Comparison of ENCODE assay signal across 18 cellular contexts in the genomic region with DNA sequence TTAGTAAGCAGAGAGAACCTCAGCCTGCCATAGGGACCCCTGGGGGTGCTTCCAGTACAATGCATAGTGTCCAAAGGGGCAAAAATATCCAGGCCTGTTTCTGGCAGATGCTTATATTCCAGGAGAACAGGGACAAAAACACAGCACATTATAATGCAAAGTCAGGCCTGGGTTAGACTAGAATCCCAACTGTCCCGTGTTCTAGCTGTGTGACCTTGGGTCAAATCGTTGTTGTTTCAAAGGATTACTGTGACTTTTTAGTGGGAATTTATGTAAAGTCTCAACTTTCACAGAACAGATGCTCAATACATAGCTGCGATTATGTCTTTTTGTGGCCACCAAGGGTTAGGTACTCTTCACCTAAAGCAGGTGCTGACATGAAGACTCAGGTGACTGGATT.
DNase-seq lines count a peak whose midpoint lies in the region; ATAC-seq, FAIRE-seq and TF ChIP-seq lines count a peak whose summit lies in the region.
"Had no signal": no experiment of that assay in that cellular context is flagged by ENCODE, and none has a peak within 500 bp of the region (broad histone marks: within the 10 kb centered on the region; RNA-seq: fewer than 3 reads in every experiment).

No MANE protein-coding gene starts in this region.

- POLR2A ChIA-PET in HepG2 (lab: Yijun Ruan, JAX): no interaction called here

- TF ChIP-seq CTCF in HepG2 (CRISPR knock-in tag; IDR thresholded peaks at IDR 0.05) (no peak), right lobe of liver (IDR thresholded peaks at IDR 0.05) (no peak), dorsolateral prefrontal cortex (IDR thresholded peaks at IDR 0.05 in 54 of 56, conservative IDR thresholded peaks at IDR 0.05 in 2 of 56; ENCODE audit: low read depth in 1 of 56, partially characterized antibody in 56 of 56) (no peak), nephron progenitor cell (IDR thresholded peaks at IDR 0.05) (no peak), omental fat pad (IDR thresholded peaks at IDR 0.05) (no peak)

- H3K36me3 ChIP-seq in HepG2 (replicated peaks in 1 of 2; ENCODE audit: control insufficient read depth in 1 of 2, insufficient read depth in 2 of 2, low read length in 2 of 2) (peaks cover 0 to 1% of the 10 kb centered on the region in 2 experiments; a peak in 1 of 5 replicates), right lobe of liver (no peaks in the 10 kb centered on the region)

- FAIRE-seq in HepG2 (lab: Jason Lieb, UNC): peak; percentile 58
- FAIRE-seq: H54 had no signal

- H3K4me2 ChIP-seq in HepG2 (ENCODE audit: low read depth, low read length): no peak overlapping the region
- H3K4me2 ChIP-seq: GM23338 had no signal

- H3K4me3 ChIP-seq in HepG2 (replicated peaks in 1 of 3; ENCODE audit: insufficient read depth in 1 of 3, low read depth in 2 of 3, low read length in 3 of 3) (no peak overlapping the region), right lobe of liver (no peak overlapping the region), dorsolateral prefrontal cortex (no peak overlapping the region)
- H3K4me3 ChIP-seq: GM23338 had no signal

- no peak overlapping the region for H2AFZ ChIP-seq in HepG2 (ENCODE audit: low read length)
- H2AFZ ChIP-seq: GM23338 had no signal

- no peaks in the 10 kb centered on the region for H3K27me3 Mint-ChIP-seq in nephron progenitor cell (ENCODE audit: low read depth, poor library complexity)
- H3K27me3 Mint-ChIP-seq: CD8-positive, alpha-beta memory T cell had no signal

- WGBS in HepG2 (ENCODE audit: low lambda C conversion rate): 39% methylated on average over 3 of the region's 3 CpGs
- 100% methylated on average over 3 of the region's 3 CpGs for WGBS in right lobe of liver (ENCODE audit: insufficient coverage, low coverage, low lambda C conversion rate, missing lambda C conversion rate)

- no peak overlapping the region for H3K9ac ChIP-seq in HepG2 (ENCODE audit: insufficient read depth, low read depth, low read length)

- peaks cover 30% of the 10 kb centered on the region for H3K9me3 Mint-ChIP-seq in nephron progenitor cell

- DNase-seq in HepG2 (ENCODE audit: low spot score) (peak; percentile 49), right lobe of liver (no peak), dorsolateral prefrontal cortex (no peak), nephron progenitor cell (no peak), NCI-H2107 (lab: John Stamatoyannopoulos, UW) (no peak), AML-193 (lab: John Stamatoyannopoulos, UW) (no peak), omental fat pad (ENCODE audit: low spot score) (no peak)
- DNase-seq: BE2C; C1 segment of cervical spinal cord; CD4-positive, CD25-positive, alpha-beta regulatory T cell; CD8-positive, alpha-beta memory T cell; COR-L47; DMS 273 treated with DMSO at 0.1 percent for 48 hours; DMS53; GF-D8; HCEC 1CT had no signal

- H3K79me2 ChIP-seq in HepG2 (ENCODE audit: insufficient read depth, low read length): no peaks in the 10 kb centered on the region

- in situ Hi-C loops in HepG2 (cut with HindIII; ENCODE audit: extremely low pct_ligation_motif_present, low pct_unique_long_range_greater_than_20kb): no loop called here

- no peak for TF ChIP-seq POLR2A in HepG2 (IDR thresholded peaks at IDR 0.05; ENCODE audit: insufficient read depth in 1 of 2, low read depth in 2 of 2, low read length in 2 of 2)
- no peak for TF ChIP-seq POLR2A in right lobe of liver (IDR thresholded peaks at IDR 0.05)

- TF ChIP-seq RAD21 in HepG2 (CRISPR knock-in tag; IDR thresholded peaks at IDR 0.05): no peak

- peak overlapping the region; percentile 73 for H3K27ac Mint-ChIP-seq in nephron progenitor cell
- H3K27ac Mint-ChIP-seq: CD4-positive, CD25-positive, alpha-beta regulatory T cell; CD8-positive, alpha-beta memory T cell; GM23338 had no signal

- BruUV-seq in HepG2 (replicated peaks; lab: Mats Ljungman, UMichigan): no TSS peak

- H3K9me3 ChIP-seq in HepG2 (ENCODE audit: low read length): peaks cover 17% of the 10 kb centered on the region
- no peaks in the 10 kb centered on the region for H3K9me3 ChIP-seq in right lobe of liver
- H3K9me3 ChIP-seq: BE2C had no signal

- H3K4me3 Mint-ChIP-seq in nephron progenitor cell: no peak overlapping the region
- H3K4me3 Mint-ChIP-seq: CD4-positive, CD25-positive, alpha-beta regulatory T cell; CD8-positive, alpha-beta memory T cell; GM23338 had no signal

- peaks cover 39% of the 10 kb centered on the region for H3K36me3 Mint-ChIP-seq in nephron progenitor cell (ENCODE audit: low read depth)
- H3K36me3 Mint-ChIP-seq: CD4-positive, CD25-positive, alpha-beta regulatory T cell had no signal

- peak overlapping the region; percentile 2 for H3K27ac ChIP-seq in HepG2 (ENCODE audit: extremely low read length, insufficient read depth, low read length)
- no peak overlapping the region for H3K27ac ChIP-seq in right lobe of liver
- peak overlapping the region in 39 of 59 donors; percentile 2 to 75 (median 39) for H3K27ac ChIP-seq in dorsolateral prefrontal cortex

- peak; percentile 67 for ATAC-seq in HepG2
- ATAC-seq in right lobe of liver: no peak
- no peak for ATAC-seq in omental fat pad (ENCODE audit: low FRiP score)
- ATAC-seq: GM23338 had no signal

- H3K4me1 Mint-ChIP-seq in nephron progenitor cell: peaks cover 5% of the 10 kb centered on the region
- H3K4me1 Mint-ChIP-seq: CD4-positive, CD25-positive, alpha-beta regulatory T cell; CD8-positive, alpha-beta memory T cell had no signal

- intact Hi-C loops in HepG2 (cut with micrococcal nuclease; ENCODE audit: unreplicated experiment) (no loop called here), right lobe of liver (cut with DNase I) (no loop called here), dorsolateral prefrontal cortex (cut with DNase I) (no loop called here)

- no peaks in the 10 kb centered on the region for H3K27me3 ChIP-seq in HepG2 (ENCODE audit: control insufficient read depth in 1 of 2, insufficient read depth in 2 of 2, low read length in 2 of 2)
- no peaks in the 10 kb centered on the region for H3K27me3 ChIP-seq in right lobe of liver
- no peaks in the 10 kb centered on the region for H3K27me3 ChIP-seq in dorsolateral prefrontal cortex
- H3K27me3 ChIP-seq: BE2C had no signal

- H3K4me1 ChIP-seq in HepG2 (ENCODE audit: insufficient read depth, low read length): peaks cover 35% of the 10 kb centered on the region
- H3K4me1 ChIP-seq in right lobe of liver: peaks cover 0 to 18% (median 6%) of the 10 kb centered on the region in 4 donors

- TF ChIP-seq EP300 in HepG2 (IDR thresholded peaks at IDR 0.05; ENCODE audit: low read depth in 2 of 2, low read length in 2 of 2): no peak
- no peak for TF ChIP-seq EP300 in HepG2 (CRISPR knock-in tag; IDR thresholded peaks at IDR 0.05; ENCODE audit: borderline replicate concordance)

- CTCF ChIA-PET in HepG2 (lab: Yijun Ruan, JAX; ENCODE audit: low intra/inter-chr PET ratio, low total read pairs): no interaction called here

- H4K20me1 ChIP-seq in HepG2 (ENCODE audit: insufficient read depth, low read length): no peaks in the 10 kb centered on the region

TF ChIP-seq in HepG2, 621 proteins besides CTCF, POLR2A, EP300 and RAD21 (continues in another document):
- TF ChIP-seq ZNF703 (CRISPR knock-in tag; IDR thresholded peaks at IDR 0.05; ENCODE audit: borderline replicate concordance) (no peak), SIX4 (CRISPR knock-in tag; IDR thresholded peaks at IDR 0.05) (peak; percentile 49; the same call in 1 of the 2 replicates), ARID5B (CRISPR knock-in tag; IDR thresholded peaks at IDR 0.05) (0 out of 2 replicates have a peak, but pooled peaks have one; percentile 23), SALL2 (CRISPR knock-in tag; IDR thresholded peaks at IDR 0.05) (no peak), NR2F2 (IDR thresholded peaks at IDR 0.05; ENCODE audit: borderline replicate concordance, low read depth) (0 out of 2 replicates have a peak, but pooled peaks have one; percentile 39), LCORL (IDR thresholded peaks at IDR 0.05) (no peak), LCORL (CRISPR knock-in tag; IDR thresholded peaks at IDR 0.05) (no peak), NR2F6 (IDR thresholded peaks at IDR 0.05) (peak; percentile 70), NR2F6 (CRISPR knock-in tag; IDR thresholded peaks at IDR 0.05) (peak; percentile 32; the same call in 1 of the 2 replicates), HNF4A (CRISPR knock-in tag; IDR thresholded peaks at IDR 0.05) (0 out of 2 replicates have a peak, but pooled peaks have one; percentile 22), RAD51 (IDR thresholded peaks at IDR 0.05; ENCODE audit: borderline replicate concordance) (no peak), RARA (CRISPR knock-in tag; IDR thresholded peaks at IDR 0.05) (0 out of 2 replicates have a peak, but pooled peaks have one; percentile 12), GATAD2A (CRISPR knock-in tag; IDR thresholded peaks at IDR 0.05) (0 out of 2 replicates have a peak, but pooled peaks have one; percentile 14)
- TF ChIP-seq, protein P1, sequence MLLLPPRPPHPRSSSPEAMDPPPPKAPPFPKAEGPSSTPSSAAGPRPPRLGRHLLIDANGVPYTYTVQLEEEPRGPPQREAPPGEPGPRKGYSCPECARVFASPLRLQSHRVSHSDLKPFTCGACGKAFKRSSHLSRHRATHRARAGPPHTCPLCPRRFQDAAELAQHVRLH (CRISPR knock-in tag; IDR thresholded peaks at IDR 0.05; ENCODE audit: borderline replicate concordance, low read depth): no peak

Comparison
In these comparisons a context has a peak if more than half of its experiments do, and no peak if none do; other contexts are left out.
1. H3K27ac ChIP-seq: peak in HepG2 (single experiment) and dorsolateral prefrontal cortex (39 of 59); none in right lobe of liver (0 of 3).